In the genomic region with DNA sequence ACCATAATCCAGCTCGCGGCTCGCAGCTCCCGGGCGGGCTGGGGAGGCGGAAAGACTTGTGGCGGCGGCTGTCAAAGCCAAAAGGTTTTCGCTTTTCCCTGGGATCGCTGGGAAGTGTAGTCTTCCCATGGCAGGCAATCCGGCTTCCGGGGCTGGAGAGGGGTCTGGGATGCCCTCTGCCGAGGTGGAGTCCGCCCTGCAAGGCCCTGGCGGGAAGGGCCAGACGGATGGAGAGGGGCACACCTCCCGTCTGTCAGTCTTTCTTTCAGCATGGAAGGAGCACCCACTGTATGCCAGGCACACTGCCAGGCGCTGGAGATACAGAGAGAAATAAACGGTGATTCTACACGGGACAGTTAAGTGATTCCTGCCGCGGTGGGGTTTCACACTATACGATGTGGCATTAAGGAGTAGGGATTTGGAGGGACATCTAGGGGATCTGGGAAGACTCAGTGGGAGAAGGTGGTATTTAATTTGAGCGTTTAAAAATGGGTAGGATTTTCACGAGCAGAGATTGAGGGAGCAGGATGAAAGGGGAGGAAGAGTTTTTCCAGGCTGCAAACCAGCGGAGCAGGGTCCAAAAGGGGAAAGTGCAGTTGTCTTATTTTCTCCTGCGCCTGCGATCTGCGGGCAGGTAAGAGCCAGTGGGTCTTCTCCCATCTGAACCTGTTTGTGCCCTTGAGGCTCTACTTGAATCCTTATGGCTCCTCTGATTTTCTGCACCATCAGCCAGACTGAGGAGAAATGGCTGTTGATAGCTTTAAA, we compare ENCODE assay signal across 8 cellular contexts. TPM values are rescaled to one million over a fixed set of nuclear protein-coding genes. Genes with fewer than 3 reads are reported as not detected.
DNase-seq lines count a peak whose midpoint lies in the region; ATAC-seq and TF ChIP-seq lines count a peak whose summit lies in the region.

Gene BACE1, minus strand, starts transcription at position 60 of the 765 bp plus-strand sequence. CDS start 461 bp downstream, outside the sequence.

- peaks cover 12% of the 10 kb centered on the region for H3K4me1 ChIP-seq in muscle layer of colon (ENCODE audit: insufficient read depth, low read length)
- H3K4me1 ChIP-seq in upper lobe of right lung, result peaks cover 24% of the 10 kb centered on the region

- TF ChIP-seq CTCF in AG04450 (IDR thresholded peaks at IDR 0.05; ENCODE audit: low read depth, low read length) (peak; percentile 67), upper lobe of right lung (IDR thresholded peaks at IDR 0.05) (peak; percentile 49)

- ATAC-seq in GM18511 (IDR thresholded peaks at IDR 0.05; ENCODE audit: unreplicated experiment) (peak; percentile 28), upper lobe of right lung (peak; percentile 93), HG03196 (IDR thresholded peaks at IDR 0.05; ENCODE audit: unreplicated experiment) (no peak)

- intact Hi-C loops in activated T-helper 1 cell treated with anti-CD3 and anti-CD28 coated beads, Interleukin-12 subunit alpha, Interleukin-12 subunit beta, Interleukin-2, Interleukin-4 antibody, amounts not matched to agents 30 ng/mL and 10 ng/mL and 1 ng/mL, durations not matched to agents 14 hours and 24 hours and 36 hours (cut with micrococcal nuclease), result no loop called here
- intact Hi-C loops in upper lobe of right lung (cut with DNase I), result no loop called here

- H3K9ac ChIP-seq in muscle layer of colon (ENCODE audit: low read length), result peak within 1 kb of the TSS; percentile 57

- H3K4me3 ChIP-seq in AG04450 (ENCODE audit: low read depth, low read length) (peak within 1 kb of the TSS; percentile 71), muscle layer of colon (ENCODE audit: low read depth in 1 of 2, low read length in 2 of 2) (peak within 1 kb of the TSS; percentile 75 to 76), upper lobe of right lung (peak within 1 kb of the TSS; percentile 86)

- peak within 1 kb of the TSS; percentile 61 for H3K4me3 Mint-ChIP-seq in activated T-helper 1 cell treated with anti-CD3 and anti-CD28 coated beads, Interleukin-12 subunit alpha, Interleukin-12 subunit beta, Interleukin-2, Interleukin-4 antibody, amounts not matched to agents 30 ng/mL and 10 ng/mL and 1 ng/mL, durations not matched to agents 14 hours and 24 hours and 36 hours

- CTCF ChIA-PET in AG04450 (lab: Charles Lee), result interaction anchor here (0.5 to 1.0 kb wide), 6 partner anchors 8 to 210 kb away, joined by 3 to 6 read pairs (median 4); no protein-coding TSS in a partner anchor

- H3K36me3 ChIP-seq in muscle layer of colon (ENCODE audit: insufficient read depth, low read length), result no peaks in the 10 kb centered on the region
- H3K36me3 ChIP-seq in upper lobe of right lung, result no peaks in the 10 kb centered on the region

- POLR2A ChIA-PET in AG04450 (lab: Yijun Ruan, JAX), result interaction anchor here (0.8 kb wide), 1 partner anchor 11 kb away, joined by 3 read pairs; the partner anchor contains the start of gene CEP164

- H3K27ac Mint-ChIP-seq in activated T-helper 1 cell treated with anti-CD3 and anti-CD28 coated beads, Interleukin-12 subunit alpha, Interleukin-12 subunit beta, Interleukin-2, Interleukin-4 antibody, amounts not matched to agents 30 ng/mL and 10 ng/mL and 1 ng/mL, durations not matched to agents 14 hours and 24 hours and 36 hours, result no peak within 1 kb of the TSS

- peaks cover 8% of the 10 kb centered on the region for H3K4me1 Mint-ChIP-seq in activated T-helper 1 cell treated with anti-CD3 and anti-CD28 coated beads, Interleukin-12 subunit alpha, Interleukin-12 subunit beta, Interleukin-2, Interleukin-4 antibody, amounts not matched to agents 30 ng/mL and 10 ng/mL and 1 ng/mL, durations not matched to agents 14 hours and 24 hours and 36 hours (ENCODE audit: low read depth)

- H3K9me3 ChIP-seq in AG04450 (ENCODE audit: control insufficient read depth, insufficient read depth, low read length), result no peaks in the 10 kb centered on the region
- H3K9me3 ChIP-seq in muscle layer of colon (ENCODE audit: low read length), result no peaks in the 10 kb centered on the region
- no peaks in the 10 kb centered on the region for H3K9me3 ChIP-seq in upper lobe of right lung

- H3K27ac ChIP-seq in AG04450 (ENCODE audit: low read depth, low read length) (no peak within 1 kb of the TSS), muscle layer of colon (ENCODE audit: low read depth, low read length) (peak within 1 kb of the TSS; percentile 29), upper lobe of right lung (peak within 1 kb of the TSS; percentile 6)

- peak; percentile 59 for DNase-seq in AG04450 (ENCODE audit: low read depth, low spot score)
- peak; percentile 75 for DNase-seq in NCI-H345 treated with DMSO at 0.1 percent for 48 hours (lab: John Stamatoyannopoulos, UW; ENCODE audit: unreplicated experiment)
- no peak for DNase-seq in activated T-helper 1 cell treated with anti-CD3 and anti-CD28 coated beads, Interleukin-12 subunit alpha, Interleukin-12 subunit beta, Interleukin-2, Interleukin-4 antibody, amounts not matched to agents 30 ng/mL and 10 ng/mL and 1 ng/mL, durations not matched to agents 14 hours and 24 hours and 36 hours (ENCODE audit: low spot score)
- DNase-seq in fibroblast of the conjunctiva (ENCODE audit: low read depth), result peak; percentile 81
- DNase-seq in upper lobe of right lung, result peak; percentile 88

- no peaks in the 10 kb centered on the region for H3K36me3 Mint-ChIP-seq in activated T-helper 1 cell treated with anti-CD3 and anti-CD28 coated beads, Interleukin-12 subunit alpha, Interleukin-12 subunit beta, Interleukin-2, Interleukin-4 antibody, amounts not matched to agents 30 ng/mL and 10 ng/mL and 1 ng/mL, durations not matched to agents 14 hours and 24 hours and 36 hours (ENCODE audit: low read depth)

- no peaks in the 10 kb centered on the region for H3K9me3 Mint-ChIP-seq in activated T-helper 1 cell treated with anti-CD3 and anti-CD28 coated beads, Interleukin-12 subunit alpha, Interleukin-12 subunit beta, Interleukin-2, Interleukin-4 antibody, amounts not matched to agents 30 ng/mL and 10 ng/mL and 1 ng/mL, durations not matched to agents 14 hours and 24 hours and 36 hours

- peaks cover 55% of the 10 kb centered on the region for H3K27me3 Mint-ChIP-seq in activated T-helper 1 cell treated with anti-CD3 and anti-CD28 coated beads, Interleukin-12 subunit alpha, Interleukin-12 subunit beta, Interleukin-2, Interleukin-4 antibody, amounts not matched to agents 30 ng/mL and 10 ng/mL and 1 ng/mL, durations not matched to agents 14 hours and 24 hours and 36 hours (ENCODE audit: insufficient read depth)

- H3K27me3 ChIP-seq in AG04450 (ENCODE audit: control insufficient read depth, insufficient read depth, low read length) (no peaks in the 10 kb centered on the region), muscle layer of colon (ENCODE audit: control insufficient read depth in 1 of 2, insufficient read depth in 2 of 2, low read length in 2 of 2) (no peaks in the 10 kb centered on the region), upper lobe of right lung (no peaks in the 10 kb centered on the region)

RNA-seq across cellular contexts. Expression of gene BACE1, which starts in this region (rescaled TPM):
- polyA plus RNA-seq in AG04450 (2011; rRNA removed), result 41.3 and 48.2 TPM in 2 replicates
- polyA minus RNA-seq in AG04450 (2011; rRNA and poly(A)+ RNA removed), result 76.1 and 113 TPM in 2 replicates
- 0.13 and 0.27 TPM in 2 replicates for total RNA-seq in activated T-helper 1 cell treated with anti-CD3 and anti-CD28 coated beads, Interleukin-12 subunit alpha, Interleukin-12 subunit beta, Interleukin-2, Interleukin-4 antibody, amounts not matched to agents 30 ng/mL and 10 ng/mL and 1 ng/mL, durations not matched to agents 14 hours and 24 hours and 36 hours
- 28.9 TPM for total RNA-seq in upper lobe of right lung

Comparison
In these comparisons a context has a peak if more than half of its experiments do, and no peak if none do; other contexts are left out.
1. RNA of gene BACE1 (total RNA-seq): 28.9 TPM in upper lobe of right lung (single experiment); 0.13 to 0.27 TPM in activated T-helper 1 cell treated with anti-CD3 and anti-CD28 coated beads, Interleukin-12 subunit alpha, Interleukin-12 subunit beta, Interleukin-2, Interleukin-4 antibody, amounts not matched to agents 30 ng/mL and 10 ng/mL and 1 ng/mL, durations not matched to agents 14 hours and 24 hours and 36 hours; every median in the first group is over 10 times any median in the second.
2. Peak in every context shown above with its lines, with median percentiles within 50 percentile points of each other: H3K4me3 ChIP-seq.